ENCODE assay signal across 16 cellular contexts in the genomic region with DNA sequence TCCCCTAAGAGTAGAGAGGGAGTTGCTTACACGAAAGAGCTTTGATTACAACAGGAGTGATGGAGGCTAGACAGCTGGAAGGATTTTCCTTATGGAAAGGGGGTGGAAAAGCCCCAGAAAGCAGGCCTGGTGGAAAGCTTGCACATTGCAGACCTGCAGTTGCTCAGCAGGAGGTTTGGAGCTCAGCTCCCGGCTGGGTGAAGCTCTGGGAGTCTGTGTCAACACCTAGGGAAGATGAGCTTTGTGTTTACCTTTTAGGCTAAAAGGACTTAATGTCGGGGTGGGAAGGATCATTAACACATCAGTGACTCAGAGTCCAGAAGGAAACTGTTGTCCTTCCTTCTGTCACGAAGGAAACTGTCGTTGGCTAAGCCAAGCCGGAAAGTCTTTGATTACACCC. TPM values are rescaled to one million over a fixed set of nuclear protein-coding genes. Genes with fewer than 3 reads are reported as not detected.
A peak's percentile ranks its signal among the peaks of the same experiment; 100 is the strongest.
DNase-seq lines count a peak whose midpoint lies in the region; TF ChIP-seq lines count a peak whose summit lies in the region.
"Had no signal": no experiment of that assay in that cellular context is flagged by ENCODE, and none has a peak within 500 bp of the region (broad histone marks: within the 10 kb centered on the region; RNA-seq: fewer than 3 reads in every experiment).

No MANE protein-coding gene starts in this region.

- H3K36me3 ChIP-seq in HUES64 (ENCODE audit: insufficient read depth, low read length) (no peaks in the 10 kb centered on the region), mucosa of rectum (ENCODE audit: control insufficient read depth in 2 of 2, insufficient read depth in 2 of 2, low read length in 2 of 2) (no peaks in the 10 kb centered on the region)

- peak; percentile 30 for TF ChIP-seq CTCF in choroid plexus epithelial cell (conservative IDR thresholded peaks at IDR 0.05; ENCODE audit: low read depth, low read length)

- H3K27ac ChIP-seq in HUES64 (ENCODE audit: low read depth, low read length) (peak overlapping the region; percentile 64; the same call in 1 of the 2 replicates), mucosa of rectum (ENCODE audit: low read depth in 2 of 2, low read length in 2 of 2) (peak overlapping the region; percentile 1 to 17)
- H3K27ac ChIP-seq: body of pancreas had no signal

- no peak overlapping the region for H3K9ac ChIP-seq in HUES64 (ENCODE audit: low read depth, low read length)
- H3K9ac ChIP-seq in mucosa of rectum (ENCODE audit: low read depth in 1 of 2, low read length in 2 of 2) = no peak overlapping the region

- peaks cover 14% of the 10 kb centered on the region for H3K4me1 ChIP-seq in HUES64 (ENCODE audit: insufficient read depth, low read length)
- peaks cover 4% of the 10 kb centered on the region in 2 donors for H3K4me1 ChIP-seq in mucosa of rectum (ENCODE audit: control insufficient read depth in 2 of 2, insufficient read depth in 2 of 2, low read length in 2 of 2)
- H3K4me1 ChIP-seq: body of pancreas had no signal

- H3K27me3 ChIP-seq in HUES64 (ENCODE audit: insufficient read depth, low read length) = no peaks in the 10 kb centered on the region
- H3K27me3 ChIP-seq in mucosa of rectum (ENCODE audit: control insufficient read depth in 2 of 2, insufficient read depth in 2 of 2, low read length in 2 of 2) = no peaks in the 10 kb centered on the region
- H3K27me3 ChIP-seq: body of pancreas had no signal

- H3K4me3 ChIP-seq in HUES64 (ENCODE audit: low read length) (no peak overlapping the region), choroid plexus epithelial cell (ENCODE audit: low read depth, low read length) (no peak overlapping the region), mucosa of rectum (ENCODE audit: low read length in 2 of 2) (no peak overlapping the region)
- H3K4me3 ChIP-seq: body of pancreas had no signal

- peak; percentile 4 for DNase-seq in NCI-H2196 (lab: John Stamatoyannopoulos, UW; ENCODE audit: unreplicated experiment)
- DNase-seq in NCI-H2196 treated with DMSO at 0.1 percent for 48 hours (lab: John Stamatoyannopoulos, UW; ENCODE audit: unreplicated experiment) = no peak
- peak; percentile 29 for DNase-seq in choroid plexus epithelial cell (ENCODE audit: low read depth)
- DNase-seq in OCI-M2 (lab: John Stamatoyannopoulos, UW; ENCODE audit: unreplicated experiment) = no peak
- DNase-seq in middle frontal gyrus (ENCODE audit: extremely low spot score, low spot score) = no peak
- DNase-seq in NCI-H446 (lab: John Stamatoyannopoulos, UW) = no peak
- DNase-seq: ACHN; activated CD4-positive, alpha-beta T cell treated with anti-CD3 and anti-CD28 coated beads, Interleukin-2, amount 50 U/mL, for 1 hour; NCI-H1436 treated with DMSO at 0.1 percent for 48 hours; OCI-M1; retina; stimulated activated CD4-positive, alpha-beta T cell treated with anti-CD3 and anti-CD28 coated beads, Interleukin-4, amount 100 ng/mL, for 4 hours; stimulated activated naive CD4-positive, alpha-beta T cell had no signal

- H3K9me3 ChIP-seq in HUES64 (ENCODE audit: insufficient read depth, low read depth, low read length) (no peaks in the 10 kb centered on the region), mucosa of rectum (ENCODE audit: control insufficient read depth in 2 of 2, low read length in 2 of 2) (no peaks in the 10 kb centered on the region)
- H3K9me3 ChIP-seq: body of pancreas had no signal

- WGBS in HUES64 = 9% methylated on average over 6 of the region's 6 CpGs

RNA-seq across cellular contexts. Expression of gene RAP1GAP2, which starts 48.1 kb away (rescaled TPM):
- polyA plus RNA-seq in HUES64 (2013, experiment 1 of 2) = 13.1 TPM
- 11.6 TPM for polyA plus RNA-seq in HUES64 (2013, experiment 2 of 2)

Comparison
In these comparisons a context has a peak if more than half of its experiments do, and no peak if none do; other contexts are left out.
1. DNase-seq: peak in NCI-H2196 (single experiment) and choroid plexus epithelial cell (single experiment); none in NCI-H2196 treated with DMSO at 0.1 percent for 48 hours (single experiment), OCI-M2 (single experiment), middle frontal gyrus (single experiment) and NCI-H446 (0 of 2).